In genomic region chr12:108560752-108561719, GRCh38 we compare ENCODE assay signal across 1 cellular context.
TF ChIP-seq lines count a peak whose summit lies in the region.

SART3 (minus strand) TSS chr12:108561173; CDS start chr12:108561154, 19 bp downstream.

TF ChIP-seq in HepG2, 621 proteins besides CTCF, POLR2A, EP300 and RAD21 (continued from another document and continues in another):
- TF ChIP-seq, protein P1, sequence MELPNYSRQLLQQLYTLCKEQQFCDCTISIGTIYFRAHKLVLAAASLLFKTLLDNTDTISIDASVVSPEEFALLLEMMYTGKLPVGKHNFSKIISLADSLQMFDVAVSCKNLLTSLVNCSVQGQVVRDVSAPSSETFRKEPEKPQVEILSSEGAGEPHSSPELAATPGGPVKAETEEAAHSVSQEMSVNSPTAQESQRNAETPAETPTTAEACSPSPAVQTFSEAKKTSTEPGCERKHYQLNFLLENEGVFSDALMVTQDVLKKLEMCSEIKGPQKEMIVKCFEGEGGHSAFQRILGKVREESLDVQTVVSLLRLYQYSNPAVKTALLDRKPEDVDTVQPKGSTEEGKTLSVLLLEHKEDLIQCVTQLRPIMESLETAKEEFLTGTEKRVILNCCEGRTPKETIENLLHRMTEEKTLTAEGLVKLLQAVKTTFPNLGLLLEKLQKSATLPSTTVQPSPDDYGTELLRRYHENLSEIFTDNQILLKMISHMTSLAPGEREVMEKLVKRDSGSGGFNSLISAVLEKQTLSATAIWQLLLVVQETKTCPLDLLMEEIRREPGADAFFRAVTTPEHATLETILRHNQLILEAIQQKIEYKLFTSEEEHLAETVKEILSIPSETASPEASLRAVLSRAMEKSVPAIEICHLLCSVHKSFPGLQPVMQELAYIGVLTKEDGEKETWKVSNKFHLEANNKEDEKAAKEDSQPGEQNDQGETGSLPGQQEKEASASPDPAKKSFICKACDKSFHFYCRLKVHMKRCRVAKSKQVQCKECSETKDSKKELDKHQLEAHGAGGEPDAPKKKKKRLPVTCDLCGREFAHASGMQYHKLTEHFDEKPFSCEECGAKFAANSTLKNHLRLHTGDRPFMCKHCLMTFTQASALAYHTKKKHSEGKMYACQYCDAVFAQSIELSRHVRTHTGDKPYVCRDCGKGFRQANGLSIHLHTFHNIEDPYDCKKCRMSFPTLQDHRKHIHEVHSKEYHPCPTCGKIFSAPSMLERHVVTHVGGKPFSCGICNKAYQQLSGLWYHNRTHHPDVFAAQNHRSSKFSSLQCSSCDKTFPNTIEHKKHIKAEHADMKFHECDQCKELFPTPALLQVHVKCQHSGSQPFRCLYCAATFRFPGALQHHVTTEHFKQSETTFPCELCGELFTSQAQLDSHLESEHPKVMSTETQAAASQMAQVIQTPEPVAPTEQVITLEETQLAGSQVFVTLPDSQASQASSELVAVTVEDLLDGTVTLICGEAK (IDR thresholded peaks at IDR 0.05): peak; percentile 25; the same call in 1 of the 2 replicates
- TF ChIP-seq, protein P1 (CRISPR knock-in tag; IDR thresholded peaks at IDR 0.05): no peak
- TF ChIP-seq RBM22 (optimal IDR thresholded peaks at IDR 0.05; ENCODE audit: low read length) (no peak), IKZF4 (CRISPR knock-in tag; IDR thresholded peaks at IDR 0.05; ENCODE audit: borderline replicate concordance, low read depth, not compliant biosample characterization) (peak; percentile 26), UBTF (CRISPR knock-in tag; IDR thresholded peaks at IDR 0.05) (peak; percentile 63), REPIN1 (CRISPR knock-in tag; IDR thresholded peaks at IDR 0.05; ENCODE audit: borderline replicate concordance, low read depth) (0 out of 2 replicates have a peak, but pooled peaks have one; percentile 20), ATF1 (CRISPR knock-in tag; IDR thresholded peaks at IDR 0.05) (peak; percentile 85), ZNF580 (CRISPR knock-in tag; IDR thresholded peaks at IDR 0.05; ENCODE audit: borderline replicate concordance, low read depth) (0 out of 2 replicates have a peak, but pooled peaks have one; percentile 44), NCOR1 (IDR thresholded peaks at IDR 0.05; ENCODE audit: borderline replicate concordance, low read length) (peak; percentile 19; the same call in 1 of the 2 replicates), IRF9 (CRISPR knock-in tag; IDR thresholded peaks at IDR 0.05; ENCODE audit: borderline replicate concordance) (peak; percentile 73; the same call in 1 of the 2 replicates), CHD2 (IDR thresholded peaks at IDR 0.05; ENCODE audit: low read depth, low read length) (0 out of 2 replicates have a peak, but pooled peaks have one; percentile 5), ELF1 (CRISPR knock-in tag; IDR thresholded peaks at IDR 0.05) (peak; percentile 94), SP1 (IDR thresholded peaks at IDR 0.05) (no peak), SP1 (CRISPR knock-in tag; IDR thresholded peaks at IDR 0.05) (peak; percentile 13; the same call in 1 of the 2 replicates), TBX2 (CRISPR knock-in tag; IDR thresholded peaks at IDR 0.05; ENCODE audit: borderline replicate concordance) (no peak), BRD4 (CRISPR knock-in tag; IDR thresholded peaks at IDR 0.05) (0 out of 2 replicates have a peak, but pooled peaks have one; percentile 29), NCOA2 (CRISPR knock-in tag; IDR thresholded peaks at IDR 0.05) (0 out of 2 replicates have a peak, but pooled peaks have one; percentile 16), KLF6 (CRISPR knock-in tag; IDR thresholded peaks at IDR 0.05) (0 out of 2 replicates have a peak, but pooled peaks have one; percentile 44), GMEB1 (CRISPR knock-in tag; IDR thresholded peaks at IDR 0.05; ENCODE audit: borderline replicate concordance) (peak; percentile 64; the same call in 1 of the 2 replicates), CEBPG (CRISPR knock-in tag; IDR thresholded peaks at IDR 0.05) (no peak), SIN3B (IDR thresholded peaks at IDR 0.05; ENCODE audit: low read length) (peak; percentile 82; the same call in 1 of the 2 replicates), E2F1 (CRISPR knock-in tag; IDR thresholded peaks at IDR 0.05) (peak; percentile 39; the same call in 1 of the 2 replicates), ZFP90 (CRISPR knock-in tag; IDR thresholded peaks at IDR 0.05; ENCODE audit: borderline replicate concordance) (0 out of 2 replicates have a peak, but pooled peaks have one; percentile 39), MNT (IDR thresholded peaks at IDR 0.05) (no peak), SETDB1 (CRISPR knock-in tag; IDR thresholded peaks at IDR 0.05; ENCODE audit: borderline replicate concordance) (no peak), KDM5B (CRISPR knock-in tag; IDR thresholded peaks at IDR 0.05; ENCODE audit: borderline replicate concordance) (peak; percentile 42; the same call in 1 of the 2 replicates), TBL1XR1 (IDR thresholded peaks at IDR 0.05; ENCODE audit: borderline replicate concordance, low read length, partially characterized antibody) (peak; percentile 33), TOPORS (CRISPR knock-in tag; IDR thresholded peaks at IDR 0.05) (0 out of 2 replicates have a peak, but pooled peaks have one; percentile 30), ZNF510 (CRISPR knock-in tag; IDR thresholded peaks at IDR 0.05; ENCODE audit: low read depth) (peak; percentile 46; the same call in 1 of the 2 replicates), SOX13 (IDR thresholded peaks at IDR 0.05) (no peak), SOX13 (CRISPR knock-in tag; conservative IDR thresholded peaks at IDR 0.05 in 1 of 2, IDR thresholded peaks at IDR 0.05 in 1 of 2) (no peak), SMAD3 (CRISPR knock-in tag; IDR thresholded peaks at IDR 0.05) (peak; percentile 71; the same call in 1 of the 2 replicates), TARDBP (CRISPR knock-in tag; IDR thresholded peaks at IDR 0.05) (peak; percentile 52; the same call in 1 of the 2 replicates), YEATS2 (CRISPR knock-in tag; IDR thresholded peaks at IDR 0.05; ENCODE audit: borderline replicate concordance) (peak; percentile 72), ZNF264 (CRISPR knock-in tag; IDR thresholded peaks at IDR 0.05) (no peak), ZNF331 (CRISPR knock-in tag; IDR thresholded peaks at IDR 0.05) (0 out of 2 replicates have a peak, but pooled peaks have one; percentile 7), CREB1 (IDR thresholded peaks at IDR 0.05) (peak; percentile 51), CREB1 (CRISPR knock-in tag; IDR thresholded peaks at IDR 0.05) (peak; percentile 93)
- TF ChIP-seq, protein P2, sequence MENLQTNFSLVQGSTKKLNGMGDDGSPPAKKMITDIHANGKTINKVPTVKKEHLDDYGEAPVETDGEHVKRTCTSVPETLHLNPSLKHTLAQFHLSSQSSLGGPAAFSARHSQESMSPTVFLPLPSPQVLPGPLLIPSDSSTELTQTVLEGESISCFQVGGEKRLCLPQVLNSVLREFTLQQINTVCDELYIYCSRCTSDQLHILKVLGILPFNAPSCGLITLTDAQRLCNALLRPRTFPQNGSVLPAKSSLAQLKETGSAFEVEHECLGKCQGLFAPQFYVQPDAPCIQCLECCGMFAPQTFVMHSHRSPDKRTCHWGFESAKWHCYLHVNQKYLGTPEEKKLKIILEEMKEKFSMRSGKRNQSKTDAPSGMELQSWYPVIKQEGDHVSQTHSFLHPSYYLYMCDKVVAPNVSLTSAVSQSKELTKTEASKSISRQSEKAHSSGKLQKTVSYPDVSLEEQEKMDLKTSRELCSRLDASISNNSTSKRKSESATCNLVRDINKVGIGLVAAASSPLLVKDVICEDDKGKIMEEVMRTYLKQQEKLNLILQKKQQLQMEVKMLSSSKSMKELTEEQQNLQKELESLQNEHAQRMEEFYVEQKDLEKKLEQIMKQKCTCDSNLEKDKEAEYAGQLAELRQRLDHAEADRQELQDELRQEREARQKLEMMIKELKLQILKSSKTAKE (CRISPR knock-in tag; IDR thresholded peaks at IDR 0.05; ENCODE audit: borderline replicate concordance): no peak
- TF ChIP-seq, protein P3, sequence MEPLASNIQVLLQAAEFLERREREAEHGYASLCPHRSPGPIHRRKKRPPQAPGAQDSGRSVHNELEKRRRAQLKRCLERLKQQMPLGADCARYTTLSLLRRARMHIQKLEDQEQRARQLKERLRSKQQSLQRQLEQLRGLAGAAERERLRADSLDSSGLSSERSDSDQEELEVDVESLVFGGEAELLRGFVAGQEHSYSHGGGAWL (CRISPR knock-in tag; IDR thresholded peaks at IDR 0.05): no peak
